ENCODE assay signal across 6 cellular contexts in genomic region chr7:1512781-1513656, GRCh38. TPM values are rescaled to one million over a fixed set of nuclear protein-coding genes. Genes with fewer than 3 reads are reported as not detected.
DNase-seq lines count a peak whose midpoint lies in the region; ATAC-seq, FAIRE-seq and TF ChIP-seq lines count a peak whose summit lies in the region.

No MANE protein-coding gene starts in this region.

- H3K9me3 Mint-ChIP-seq in natural killer cell treated with Interleukin-12 subunit alpha and Interleukin-12 subunit beta and Interleukin-15 and Interleukin-18, amount 100 ng/mL, for 72 hours, result no peaks in the 10 kb centered on the region

- 55% methylated on average over 33 of the region's 35 CpGs for WGBS in K562 (ENCODE audit: insufficient coverage, low coverage, missing lambda C conversion rate)

- TF ChIP-seq POLR2A in K562 (conservative IDR thresholded peaks at IDR 0.05), result no peak

- H3K27ac Mint-ChIP-seq in natural killer cell treated with Interleukin-12 subunit alpha and Interleukin-12 subunit beta and Interleukin-15 and Interleukin-18, amount 100 ng/mL, for 72 hours, result no peak overlapping the region

- H3K4me3 ChIP-seq in K562, result no peak overlapping the region

- no peak for TF ChIP-seq CTCF in K562 (IDR thresholded peaks at IDR 0.05 in 2 of 3, conservative IDR thresholded peaks at IDR 0.05 in 1 of 3; ENCODE audit: insufficient read depth in 2 of 3, low read depth in 1 of 3, low read length in 3 of 3)

- H3K27me3 Mint-ChIP-seq in natural killer cell treated with Interleukin-12 subunit alpha and Interleukin-12 subunit beta and Interleukin-15 and Interleukin-18, amount 100 ng/mL, for 72 hours, result peaks cover 0 to 11% of the 10 kb centered on the region in 2 donors

- H3K27me3 ChIP-seq in K562 (ENCODE audit: control insufficient read depth in 2 of 2, insufficient read depth in 2 of 2, low read length in 2 of 2), result peaks cover 0 to 14% of the 10 kb centered on the region in 2 experiments; a peak in 3 of 5 replicates

- CTCF ChIA-PET in K562 (lab: Yijun Ruan, JAX; ENCODE audit: low intra/inter-chr PET ratio), result no interaction called here

- in situ Hi-C loops in K562 (cut with MboI), result no loop called here

- no peaks in the 10 kb centered on the region for H3K36me3 Mint-ChIP-seq in natural killer cell treated with Interleukin-12 subunit alpha and Interleukin-12 subunit beta and Interleukin-15 and Interleukin-18, amount 100 ng/mL, for 72 hours

- no peaks in the 10 kb centered on the region for H3K79me2 ChIP-seq in K562 (ENCODE audit: control insufficient read depth, insufficient read depth, low read length)

- H3K4me1 ChIP-seq in K562 (replicated peaks in 1 of 2; ENCODE audit: control insufficient read depth in 2 of 2, insufficient read depth in 2 of 2, low read length in 2 of 2), result peaks cover 13 to 51% of the 10 kb centered on the region in 2 experiments

- no peaks in the 10 kb centered on the region for H3K9me1 ChIP-seq in K562 (ENCODE audit: control insufficient read depth, insufficient read depth, low read length)

- H3K4me2 ChIP-seq in K562 (ENCODE audit: insufficient read depth, low read length), result 0 out of 2 replicates have a peak overlapping the region, but pooled peaks have one; percentile 6

- no peak for TF ChIP-seq RAD21 in K562 (CRISPR knock-in tag; conservative IDR thresholded peaks at IDR 0.05 in 1 of 2, IDR thresholded peaks at IDR 0.05 in 1 of 2)

- ATAC-seq in K562 (peak; percentile 65), GM19452 (IDR thresholded peaks at IDR 0.05; ENCODE audit: unreplicated experiment) (no peak)
- ATAC-seq in natural killer cell treated with Interleukin-12 subunit alpha and Interleukin-12 subunit beta and Interleukin-15 and Interleukin-18, amount 100 ng/mL, for 72 hours, result peak; percentile 37 to 70

- POLR2A ChIA-PET in K562 (lab: Yijun Ruan, JAX), result interaction anchor here (0.6 to 0.9 kb wide), 3 partner anchors 13 to 618 kb away, joined by 3 to 5 read pairs (median 4); no protein-coding TSS in a partner anchor

- no peaks in the 10 kb centered on the region for H3K9me3 ChIP-seq in K562 (replicated peaks; ENCODE audit: control insufficient read depth, insufficient read depth, low read depth, low read length)

- FAIRE-seq in K562 (lab: Jason Lieb, UNC), result peak; percentile 56

- H2AFZ ChIP-seq in K562 (ENCODE audit: low read depth, low read length), result peak overlapping the region; percentile 47

- 0 out of 2 replicates have a peak, but pooled peaks have one; percentile 10 for TF ChIP-seq EP300 in K562 (IDR thresholded peaks at IDR 0.05; ENCODE audit: low read length)

- intact Hi-C loops in K562 (cut with micrococcal nuclease), result no loop called here

- no peaks in the 10 kb centered on the region for H3K36me3 ChIP-seq in K562 (ENCODE audit: control insufficient read depth, insufficient read depth, low read length)

- peak overlapping the region in 1 of 2 experiments; percentile 71; a peak in 2 of 4 replicates for H3K9ac ChIP-seq in K562 (ENCODE audit: insufficient read depth in 1 of 2, low read depth in 2 of 2, low read length in 2 of 2)

- H3K27ac ChIP-seq in K562 (ENCODE audit: extremely low read depth, low read depth, low read length), result peak overlapping the region; percentile 44; the same call in 1 of the 3 replicates

- no peaks in the 10 kb centered on the region for H4K20me1 ChIP-seq in K562 (replicated peaks; ENCODE audit: control insufficient read depth, insufficient read depth, low read length)

- H3K4me3 Mint-ChIP-seq in natural killer cell treated with Interleukin-12 subunit alpha and Interleukin-12 subunit beta and Interleukin-15 and Interleukin-18, amount 100 ng/mL, for 72 hours, result no peak overlapping the region

- no TSS peak for BruUV-seq in K562 (replicated peaks; lab: Mats Ljungman, UMichigan)

- H3K4me1 Mint-ChIP-seq in natural killer cell treated with Interleukin-12 subunit alpha and Interleukin-12 subunit beta and Interleukin-15 and Interleukin-18, amount 100 ng/mL, for 72 hours (ENCODE audit: low read depth in 2 of 2), result peaks cover 0 to 3% of the 10 kb centered on the region in 2 donors

- DNase-seq in COLO668 (lab: John Stamatoyannopoulos, UW; ENCODE audit: unreplicated experiment), result peak; percentile 46
- DNase-seq in NCI-H2171 treated with DMSO at 0.1 percent for 48 hours (lab: John Stamatoyannopoulos, UW), result peak; percentile 43
- DNase-seq in K562 (ENCODE audit: extremely low read depth in 1 of 4, low spot score in 3 of 4), result peak in 2 of 4 experiments; percentile 57 to 68
- DNase-seq in natural killer cell treated with Interleukin-12 subunit alpha and Interleukin-12 subunit beta and Interleukin-15 and Interleukin-18, amount 100 ng/mL, for 72 hours (ENCODE audit: low spot score), result no peak
- no peak for DNase-seq in NCI-H128 (lab: John Stamatoyannopoulos, UW; ENCODE audit: unreplicated experiment)

RNA-seq across cellular contexts. Expression of gene INTS1, which starts 8.8 kb away (rescaled TPM):
- 67.2 and 276 TPM in 2 replicates for total RNA-seq in K562 (2011; cell fraction: chromatin; rRNA removed; ENCODE audit: low replicate concordance)
- 199 and 200 TPM in 2 replicates for total RNA-seq in K562 (2011; cell fraction: nucleolus; rRNA removed)
- total RNA-seq in K562 (2011; cell fraction: nucleoplasm; rRNA removed), result 92.5 and 92.7 TPM in 2 replicates
- total RNA-seq in K562 (2014; rRNA removed) (34.9 and 39.7 TPM in 2 replicates), K562 (2014; rRNA removed; fragmentation: Illumina TruSeq; extraction: Trizol) (4.1 and 6.8 TPM in 2 replicates), K562 (2015; rRNA removed; fragmentation: Illumina TruSeq; extraction: Trizol) (19.2 and 20.1 TPM in 2 replicates), K562 (2021) (105 and 119 TPM in 2 replicates)
- polyA plus RNA-seq in K562 (2011; rRNA removed) (12.0 and 28.0 TPM in 2 replicates), K562 (2014; fragmentation: Illumina TruSeq; extraction: Trizol) (18.5 and 66.3 TPM in 2 replicates), K562 (2014; fragmentation: Nextera tagmentation; extraction: Ambion mirVana) (1 to 10 TPM in 1 of 2 experiments, under 1 TPM in 1; 0.34 to 1.7 TPM), K562 (2014; rRNA removed) (46.7 and 55.1 TPM in 2 replicates)
- 17.5 and 46.7 TPM in 2 replicates for polyA plus RNA-seq in K562 (2011; cell fraction: cytosol; rRNA removed)
- 146 and 297 TPM in 2 replicates for polyA plus RNA-seq in K562 (2011; cell fraction: nucleus; rRNA removed)
- polyA plus RNA-seq in K562 (2012), result 62.7 and 64.6 TPM in 2 replicates
- polyA minus RNA-seq in K562 (2011; rRNA and poly(A)+ RNA removed), result 9.8 and 11.1 TPM in 2 replicates
- 38.7 and 69.3 TPM in 2 replicates for polyA minus RNA-seq in K562 (2011; cell fraction: cytosol; rRNA and poly(A)+ RNA removed)
- 52.6 and 57.9 TPM in 2 replicates for polyA minus RNA-seq in K562 (2011; cell fraction: nucleus; rRNA and poly(A)+ RNA removed)
- 100 to 1,000 TPM in 1 of 2 donors, 10 to 100 TPM in 1; 79.0 to 153 TPM for total RNA-seq in natural killer cell treated with Interleukin-12 subunit alpha and Interleukin-12 subunit beta and Interleukin-15 and Interleukin-18, amount 100 ng/mL, for 72 hours

RNA-seq across cellular contexts. Expression of gene MAFK, which starts 17.5 kb away (rescaled TPM):
- 8.5 and 20.5 TPM in 2 replicates for total RNA-seq in K562 (2011; cell fraction: chromatin; rRNA removed; ENCODE audit: low replicate concordance)
- 11.2 and 12.1 TPM in 2 replicates for total RNA-seq in K562 (2011; cell fraction: nucleolus; rRNA removed)
- total RNA-seq in K562 (2011; cell fraction: nucleoplasm; rRNA removed), result 5.1 and 7.6 TPM in 2 replicates
- total RNA-seq in K562 (2014; rRNA removed) (11.7 and 15.6 TPM in 2 replicates), K562 (2014; rRNA removed; fragmentation: Illumina TruSeq; extraction: Trizol) (1.1 and 1.3 TPM in 2 replicates), K562 (2015; rRNA removed; fragmentation: Illumina TruSeq; extraction: Trizol) (4.7 and 5.5 TPM in 2 replicates), K562 (2021) (17.6 and 24.4 TPM in 2 replicates)
- polyA plus RNA-seq in K562 (2011; rRNA removed) (2.1 and 4.9 TPM in 2 replicates), K562 (2014; fragmentation: Illumina TruSeq; extraction: Trizol) (3.7 and 6.9 TPM in 2 replicates), K562 (2014; fragmentation: Nextera tagmentation; extraction: Ambion mirVana) (under 1 TPM; 0.04 to 0.07 TPM), K562 (2014; rRNA removed) (12.8 and 13.5 TPM in 2 replicates)
- 3.8 and 5.1 TPM in 2 replicates for polyA plus RNA-seq in K562 (2011; cell fraction: cytosol; rRNA removed)
- polyA plus RNA-seq in K562 (2011; cell fraction: nucleus; rRNA removed), result 9.8 and 26.1 TPM in 2 replicates
- 11.2 and 12.1 TPM in 2 replicates for polyA plus RNA-seq in K562 (2012)
- polyA minus RNA-seq in K562 (2011; rRNA and poly(A)+ RNA removed), result 0.66 and 1.1 TPM in 2 replicates
- 5.5 and 7.7 TPM in 2 replicates for polyA minus RNA-seq in K562 (2011; cell fraction: cytosol; rRNA and poly(A)+ RNA removed)
- polyA minus RNA-seq in K562 (2011; cell fraction: nucleus; rRNA and poly(A)+ RNA removed), result 3.6 and 3.8 TPM in 2 replicates
- 10 to 100 TPM; 43.1 to 60.9 TPM for total RNA-seq in natural killer cell treated with Interleukin-12 subunit alpha and Interleukin-12 subunit beta and Interleukin-15 and Interleukin-18, amount 100 ng/mL, for 72 hours

RNA-seq across cellular contexts. Expression of gene TMEM184A, which starts 43.0 kb away (rescaled TPM):
- 0.32 and 2.6 TPM in 2 replicates for total RNA-seq in K562 (2011; cell fraction: chromatin; rRNA removed; ENCODE audit: low replicate concordance)
- 0.66 and 1.5 TPM in 2 replicates for total RNA-seq in K562 (2011; cell fraction: nucleolus; rRNA removed)
- total RNA-seq in K562 (2011; cell fraction: nucleoplasm; rRNA removed), result 0.29 and 1.8 TPM in 2 replicates
- 0.18 TPM in 1 of 2 replicates, not detected in the other for total RNA-seq in K562 (2014; rRNA removed)
- not detected in 2 replicates for total RNA-seq in K562 (2014; rRNA removed; fragmentation: Illumina TruSeq; extraction: Trizol)
- total RNA-seq in K562 (2015; rRNA removed; fragmentation: Illumina TruSeq; extraction: Trizol), result not detected in 2 replicates
- 0.11 and 0.31 TPM in 2 replicates for total RNA-seq in K562 (2021)
- 0.10 and 0.20 TPM in 2 replicates for polyA plus RNA-seq in K562 (2011; rRNA removed)
- polyA plus RNA-seq in K562 (2011; cell fraction: cytosol; rRNA removed), result 0.12 and 0.72 TPM in 2 replicates
- polyA plus RNA-seq in K562 (2011; cell fraction: nucleus; rRNA removed), result 0.53 and 1.7 TPM in 2 replicates
- polyA plus RNA-seq in K562 (2012), result 0.04 and 0.12 TPM in 2 replicates
- not detected in 2 replicates for polyA plus RNA-seq in K562 (2014; fragmentation: Illumina TruSeq; extraction: Trizol)
- polyA plus RNA-seq in K562 (2014; fragmentation: Nextera tagmentation; extraction: Ambion mirVana), result not detected
- not detected in 2 replicates for polyA plus RNA-seq in K562 (2014; rRNA removed)
- 0.14 and 0.15 TPM in 2 replicates for polyA minus RNA-seq in K562 (2011; rRNA and poly(A)+ RNA removed)
- polyA minus RNA-seq in K562 (2011; cell fraction: cytosol; rRNA and poly(A)+ RNA removed), result 0.19 and 0.27 TPM in 2 replicates
- polyA minus RNA-seq in K562 (2011; cell fraction: nucleus; rRNA and poly(A)+ RNA removed), result 0.89 and 1.1 TPM in 2 replicates
- total RNA-seq in natural killer cell treated with Interleukin-12 subunit alpha and Interleukin-12 subunit beta and Interleukin-15 and Interleukin-18, amount 100 ng/mL, for 72 hours, result not detected

RNA-seq across cellular contexts. Expression of gene MICALL2, which starts 53.7 kb away (rescaled TPM):
- 266 and 844 TPM in 2 replicates for total RNA-seq in K562 (2011; cell fraction: chromatin; rRNA removed; ENCODE audit: low replicate concordance)
- total RNA-seq in K562 (2011; cell fraction: nucleolus; rRNA removed), result 502 and 577 TPM in 2 replicates
- total RNA-seq in K562 (2011; cell fraction: nucleoplasm; rRNA removed), result 359 and 406 TPM in 2 replicates
- 59.0 and 71.5 TPM in 2 replicates for total RNA-seq in K562 (2014; rRNA removed)
- total RNA-seq in K562 (2014; rRNA removed; fragmentation: Illumina TruSeq; extraction: Trizol), result 6.9 and 9.5 TPM in 2 replicates
- total RNA-seq in K562 (2015; rRNA removed; fragmentation: Illumina TruSeq; extraction: Trizol), result 26.9 and 32.7 TPM in 2 replicates
- total RNA-seq in K562 (2021), result 102 and 103 TPM in 2 replicates
- 17.0 and 42.5 TPM in 2 replicates for polyA plus RNA-seq in K562 (2011; rRNA removed)
- 14.6 and 28.0 TPM in 2 replicates for polyA plus RNA-seq in K562 (2011; cell fraction: cytosol; rRNA removed)
- polyA plus RNA-seq in K562 (2011; cell fraction: nucleus; rRNA removed), result 444 and 528 TPM in 2 replicates
- polyA plus RNA-seq in K562 (2012), result 61.2 and 74.6 TPM in 2 replicates
- polyA plus RNA-seq in K562 (2014; fragmentation: Illumina TruSeq; extraction: Trizol), result 13.2 and 29.8 TPM in 2 replicates
- polyA plus RNA-seq in K562 (2014; fragmentation: Nextera tagmentation; extraction: Ambion mirVana), result 1 to 10 TPM; 1.8 to 2.2 TPM
- 91.2 and 99.3 TPM in 2 replicates for polyA plus RNA-seq in K562 (2014; rRNA removed)
- polyA minus RNA-seq in K562 (2011; rRNA and poly(A)+ RNA removed), result 53.2 and 57.7 TPM in 2 replicates
- polyA minus RNA-seq in K562 (2011; cell fraction: cytosol; rRNA and poly(A)+ RNA removed), result 17.9 and 22.2 TPM in 2 replicates
- 91.7 and 109 TPM in 2 replicates for polyA minus RNA-seq in K562 (2011; cell fraction: nucleus; rRNA and poly(A)+ RNA removed)
- total RNA-seq in natural killer cell treated with Interleukin-12 subunit alpha and Interleukin-12 subunit beta and Interleukin-15 and Interleukin-18, amount 100 ng/mL, for 72 hours, result 1 to 10 TPM; 2.0 to 2.1 TPM

RNA-seq across cellular contexts. Expression of gene PSMG3, which starts 56.8 kb away (rescaled TPM):
- 26.2 and 74.4 TPM in 2 replicates for total RNA-seq in K562 (2011; cell fraction: chromatin; rRNA removed; ENCODE audit: low replicate concordance)
- total RNA-seq in K562 (2011; cell fraction: nucleolus; rRNA removed), result 89.7 and 92.9 TPM in 2 replicates
- 63.3 and 66.8 TPM in 2 replicates for total RNA-seq in K562 (2011; cell fraction: nucleoplasm; rRNA removed)
- total RNA-seq in K562 (2014; rRNA removed), result 122 and 132 TPM in 2 replicates
- 46.5 and 57.2 TPM in 2 replicates for total RNA-seq in K562 (2014; rRNA removed; fragmentation: Illumina TruSeq; extraction: Trizol)
- total RNA-seq in K562 (2015; rRNA removed; fragmentation: Illumina TruSeq; extraction: Trizol), result 81.5 and 83.4 TPM in 2 replicates
- 77.3 and 80.1 TPM in 2 replicates for total RNA-seq in K562 (2021)
- polyA plus RNA-seq in K562 (2011; rRNA removed), result 93.6 and 96.3 TPM in 2 replicates
- polyA plus RNA-seq in K562 (2011; cell fraction: cytosol; rRNA removed), result 110 and 136 TPM in 2 replicates
- 144 and 158 TPM in 2 replicates for polyA plus RNA-seq in K562 (2011; cell fraction: nucleus; rRNA removed)
- 65.4 and 71.5 TPM in 2 replicates for polyA plus RNA-seq in K562 (2012)
- 54.0 and 64.6 TPM in 2 replicates for polyA plus RNA-seq in K562 (2014; fragmentation: Illumina TruSeq; extraction: Trizol)
- polyA plus RNA-seq in K562 (2014; fragmentation: Nextera tagmentation; extraction: Ambion mirVana), result 10 to 100 TPM; 34.8 to 55.3 TPM
- polyA plus RNA-seq in K562 (2014; rRNA removed), result 121 and 136 TPM in 2 replicates
- 20.1 and 30.9 TPM in 2 replicates for polyA minus RNA-seq in K562 (2011; rRNA and poly(A)+ RNA removed)
- 22.6 and 24.3 TPM in 2 replicates for polyA minus RNA-seq in K562 (2011; cell fraction: cytosol; rRNA and poly(A)+ RNA removed)
- 12.3 and 13.9 TPM in 2 replicates for polyA minus RNA-seq in K562 (2011; cell fraction: nucleus; rRNA and poly(A)+ RNA removed)
- 10 to 100 TPM; 23.2 to 69.1 TPM for total RNA-seq in natural killer cell treated with Interleukin-12 subunit alpha and Interleukin-12 subunit beta and Interleukin-15 and Interleukin-18, amount 100 ng/mL, for 72 hours

Comparison
In these comparisons a context has a peak if more than half of its experiments do, and no peak if none do; other contexts are left out.
1. DNase-seq: peak in COLO668 (single experiment) and NCI-H2171 treated with DMSO at 0.1 percent for 48 hours (single experiment); none in natural killer cell treated with Interleukin-12 subunit alpha and Interleukin-12 subunit beta and Interleukin-15 and Interleukin-18, amount 100 ng/mL, for 72 hours (single experiment) and NCI-H128 (single experiment).